ENCODE assay signal across 8 cellular contexts in the genomic region with DNA sequence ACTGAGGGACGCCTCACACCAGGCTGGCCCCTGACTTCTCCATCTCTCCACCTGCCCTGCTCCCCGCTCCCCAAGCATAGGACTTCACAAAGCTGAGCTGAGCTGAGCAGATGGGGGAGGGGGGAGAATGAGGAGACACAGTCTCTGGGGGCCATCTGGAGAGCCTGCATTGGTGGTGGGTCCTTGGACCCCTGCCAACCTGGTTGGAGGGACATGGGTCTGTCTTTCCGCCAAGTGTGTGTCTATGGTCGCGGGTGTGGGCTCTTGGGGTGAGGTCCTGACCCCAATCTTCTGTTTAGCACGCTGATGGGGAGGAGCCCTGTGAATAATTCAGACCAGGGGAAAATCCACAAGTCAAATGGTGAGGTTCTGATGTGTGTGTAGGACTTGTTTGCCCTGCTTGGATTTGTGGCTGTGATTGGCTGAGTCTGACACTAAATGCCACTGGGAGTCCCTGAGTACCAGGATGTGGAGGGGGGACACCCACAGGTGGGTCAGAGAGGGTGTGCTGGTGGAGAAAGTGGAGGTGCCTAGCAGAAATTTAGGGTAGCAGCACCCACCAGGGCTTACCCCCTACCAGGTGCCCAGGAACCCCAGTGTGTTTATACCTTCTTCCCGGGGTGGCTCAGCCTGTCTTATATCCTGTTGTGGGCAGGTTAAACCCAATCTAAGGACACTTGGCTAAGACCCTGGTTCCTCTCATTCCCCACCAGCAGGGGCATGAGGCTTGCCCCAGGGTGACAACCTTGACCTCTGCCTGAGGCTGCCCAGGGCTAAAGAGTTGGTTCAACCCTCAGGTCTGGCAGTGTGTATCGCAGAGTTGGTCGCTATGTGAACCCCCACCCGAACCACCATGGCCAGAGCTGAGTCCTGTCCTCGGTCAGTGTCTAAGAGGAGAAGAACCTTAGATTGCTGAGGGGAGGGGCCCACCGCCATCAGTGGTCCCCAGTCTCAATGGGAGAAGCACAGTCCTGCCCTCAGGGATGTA. TPM values are rescaled to one million over a fixed set of nuclear protein-coding genes. Genes with fewer than 3 reads are reported as not detected.
DNase-seq lines count a peak whose midpoint lies in the region; ATAC-seq and TF ChIP-seq lines count a peak whose summit lies in the region.

No MANE protein-coding gene starts in this region.

- DNase-seq in activated CD4-positive, alpha-beta T cell treated with anti-CD3 and anti-CD28 coated beads for 4 hours, result peak; percentile 53 to 58
- no peak for DNase-seq in activated CD4-positive, alpha-beta T cell treated with anti-CD3 and anti-CD28 coated beads, Interleukin-2, amount 50 U/mL, for 1 hour
- peak; percentile 77 for DNase-seq in activated CD8-positive, alpha-beta memory T cell treated with anti-CD3 and anti-CD28 coated beads, Interleukin-2, amount 10 ng/mL, durations not matched to agents 7 days and 5 days
- no peak for DNase-seq in right lobe of liver
- no peak for DNase-seq in thoracic aorta (ENCODE audit: low spot score)
- no peak for DNase-seq in sciatic nerve (ENCODE audit: low spot score)
- no peak for DNase-seq in trophoblast cell
- DNase-seq in iPS-NIHi7 (ENCODE audit: extremely low spot score), result no peak

- H3K4me2 ChIP-seq in trophoblast cell (ENCODE audit: low read length), result no peak overlapping the region

- no peak overlapping the region for H3K9ac ChIP-seq in trophoblast cell (ENCODE audit: low read length)

- TF ChIP-seq POLR2A in right lobe of liver (IDR thresholded peaks at IDR 0.05), result no peak

- H3K4me3 Mint-ChIP-seq in activated CD8-positive, alpha-beta memory T cell treated with anti-CD3 and anti-CD28 coated beads, Interleukin-2, amount 10 ng/mL, durations not matched to agents 7 days and 5 days, result peak overlapping the region; percentile 93

- H4K91ac ChIP-seq in trophoblast cell (ENCODE audit: low read depth, low read length), result no peak overlapping the region

- H3K9me3 ChIP-seq in right lobe of liver, result no peaks in the 10 kb centered on the region
- no peaks in the 10 kb centered on the region for H3K9me3 ChIP-seq in thoracic aorta
- peaks cover 3% of the 10 kb centered on the region for H3K9me3 ChIP-seq in trophoblast cell (ENCODE audit: insufficient read depth, low read depth, low read length)

- H3K4me1 ChIP-seq in right lobe of liver, result no peaks in the 10 kb centered on the region
- peaks cover 0 to 12% of the 10 kb centered on the region in 2 donors for H3K4me1 ChIP-seq in thoracic aorta (ENCODE audit: control insufficient read depth in 1 of 2, low read depth in 2 of 2)
- H3K4me1 ChIP-seq in trophoblast cell (ENCODE audit: control insufficient read depth in 1 of 2, insufficient read depth in 2 of 2, low read length in 2 of 2), result peaks cover 7 to 8% of the 10 kb centered on the region in 2 experiments

- H3K79me2 ChIP-seq in trophoblast cell (ENCODE audit: control insufficient read depth, insufficient read depth, low read length, poor library complexity), result no peaks in the 10 kb centered on the region

- H3K36me3 ChIP-seq in right lobe of liver (no peaks in the 10 kb centered on the region), thoracic aorta (no peaks in the 10 kb centered on the region), trophoblast cell (ENCODE audit: control insufficient read depth in 1 of 2, insufficient read depth in 2 of 2, low read length in 2 of 2) (no peaks in the 10 kb centered on the region)

- peaks cover 49% of the 10 kb centered on the region for H3K4me1 Mint-ChIP-seq in activated CD8-positive, alpha-beta memory T cell treated with anti-CD3 and anti-CD28 coated beads, Interleukin-2, amount 10 ng/mL, durations not matched to agents 7 days and 5 days

- peak; percentile 2 for ATAC-seq in activated CD8-positive, alpha-beta memory T cell treated with anti-CD3 and anti-CD28 coated beads, Interleukin-2, amount 10 ng/mL, durations not matched to agents 7 days and 5 days
- ATAC-seq in right lobe of liver (no peak), thoracic aorta (ENCODE audit: insufficient number of reproducible peaks, low FRiP score, low read depth) (no peak), sciatic nerve (no peak)

- H3K18ac ChIP-seq in trophoblast cell (ENCODE audit: low read length), result no peak overlapping the region

- peak overlapping the region in 1 of 3 donors; percentile 56 for H3K4me3 ChIP-seq in right lobe of liver
- peak overlapping the region; percentile 70 for H3K4me3 ChIP-seq in thoracic aorta
- no peak overlapping the region for H3K4me3 ChIP-seq in trophoblast cell (ENCODE audit: low read depth, low read length)

- CTCF ChIA-PET in activated CD8-positive, alpha-beta memory T cell treated with anti-CD3 and anti-CD28 coated beads, Interleukin-2, amount 10 ng/mL, durations not matched to agents 7 days and 5 days (lab: Charles Lee), result interaction anchor here (0.6 to 12.6 kb wide), 11 partner anchors 11 to 161 kb away, joined by 3 to 386 read pairs (median 17); a partner anchor contains a TSS

- H2BK12ac ChIP-seq in trophoblast cell (ENCODE audit: low read length), result no peak overlapping the region

- no peak overlapping the region for H3K23ac ChIP-seq in trophoblast cell (ENCODE audit: low read length)

- H3K36me3 Mint-ChIP-seq in activated CD8-positive, alpha-beta memory T cell treated with anti-CD3 and anti-CD28 coated beads, Interleukin-2, amount 10 ng/mL, durations not matched to agents 7 days and 5 days, result peaks cover 57% of the 10 kb centered on the region

- H3K27me3 ChIP-seq in right lobe of liver (no peaks in the 10 kb centered on the region), thoracic aorta (replicated peaks; ENCODE audit: insufficient read depth) (no peaks in the 10 kb centered on the region), trophoblast cell (ENCODE audit: insufficient read depth, low read length) (peaks cover 40% of the 10 kb centered on the region)

- H3K9me3 Mint-ChIP-seq in activated CD8-positive, alpha-beta memory T cell treated with anti-CD3 and anti-CD28 coated beads, Interleukin-2, amount 10 ng/mL, durations not matched to agents 7 days and 5 days (ENCODE audit: low read depth), result no peaks in the 10 kb centered on the region

- H3K27me3 Mint-ChIP-seq in activated CD8-positive, alpha-beta memory T cell treated with anti-CD3 and anti-CD28 coated beads, Interleukin-2, amount 10 ng/mL, durations not matched to agents 7 days and 5 days, result no peaks in the 10 kb centered on the region

- H2AFZ ChIP-seq in trophoblast cell (ENCODE audit: insufficient read depth, low read length, poor library complexity), result no peak overlapping the region

- WGBS in right lobe of liver (ENCODE audit: insufficient coverage, low coverage, low lambda C conversion rate, missing lambda C conversion rate), result 71% methylated on average over 4 of the region's 12 CpGs
- no CpG with 5 or more reads among the region's 12 CpGs for WGBS in trophoblast cell (ENCODE audit: extremely low coverage, insufficient coverage, insufficient read length)

- no peak overlapping the region for H2AK5ac ChIP-seq in trophoblast cell (ENCODE audit: low read length)

- no peak overlapping the region for H3K14ac ChIP-seq in trophoblast cell (ENCODE audit: low read length)

- H4K12ac ChIP-seq in trophoblast cell (ENCODE audit: low read depth, low read length), result no peak overlapping the region

- H4K8ac ChIP-seq in trophoblast cell (ENCODE audit: low read depth, low read length), result no peak overlapping the region

- H3K4ac ChIP-seq in trophoblast cell (ENCODE audit: low read depth, low read length), result no peak overlapping the region

- intact Hi-C loops in right lobe of liver (cut with DNase I), result loop anchor here in 1 of 2 donors (10.0 kb wide), 1 partner anchor 161 kb away; no protein-coding TSS in a partner anchor
- intact Hi-C loops in sciatic nerve (cut with DNase I), result loop anchor here (5.0 kb wide), 1 partner anchor 163 kb away; no protein-coding TSS in a partner anchor

- no peak overlapping the region for H2BK120ac ChIP-seq in trophoblast cell (ENCODE audit: insufficient read depth, low read length, poor library complexity)

- H2BK5ac ChIP-seq in trophoblast cell (ENCODE audit: low read depth, low read length, poor library complexity), result no peak overlapping the region

- no peaks in the 10 kb centered on the region for H3K79me1 ChIP-seq in trophoblast cell (ENCODE audit: low read length)

- TF ChIP-seq CTCF in right lobe of liver (IDR thresholded peaks at IDR 0.05) (no peak), thoracic aorta (IDR thresholded peaks at IDR 0.05) (no peak)

- peak overlapping the region in 2 of 3 donors; percentile 54 to 60 for H3K27ac ChIP-seq in right lobe of liver
- no peak overlapping the region for H3K27ac ChIP-seq in thoracic aorta
- H3K27ac ChIP-seq in trophoblast cell (ENCODE audit: low read depth, low read length), result no peak overlapping the region

- H3K27ac Mint-ChIP-seq in activated CD8-positive, alpha-beta memory T cell treated with anti-CD3 and anti-CD28 coated beads, Interleukin-2, amount 10 ng/mL, durations not matched to agents 7 days and 5 days, result peak overlapping the region; percentile 100

RNA-seq across cellular contexts. Expression of a gene that starts 2.1 kb away (rescaled TPM):
- 100 to 1,000 TPM; 482 to 504 TPM for total RNA-seq in activated CD8-positive, alpha-beta memory T cell treated with anti-CD3 and anti-CD28 coated beads, Interleukin-2, amount 10 ng/mL, durations not matched to agents 7 days and 5 days
- 1 to 10 TPM; 3.7 to 10.0 (median 5.1) TPM for total RNA-seq in right lobe of liver
- total RNA-seq in thoracic aorta, result 10 to 100 TPM; 31.4 to 37.2 TPM
- 39.6 TPM for total RNA-seq in sciatic nerve
- polyA plus RNA-seq in trophoblast cell (2013), result 2.4 and 2.8 TPM in 2 replicates

RNA-seq across cellular contexts. Expression of a gene that starts 38.1 kb away (rescaled TPM):
- under 1 TPM; 0.23 to 0.49 TPM for total RNA-seq in activated CD8-positive, alpha-beta memory T cell treated with anti-CD3 and anti-CD28 coated beads, Interleukin-2, amount 10 ng/mL, durations not matched to agents 7 days and 5 days
- total RNA-seq in right lobe of liver (not detected), thoracic aorta (not detected), sciatic nerve (not detected)
- not detected in 2 replicates for polyA plus RNA-seq in trophoblast cell (2013)

Comparison
In these comparisons a context has a peak if more than half of its experiments do, and no peak if none do; other contexts are left out.
1. DNase-seq: peak in activated CD4-positive, alpha-beta T cell treated with anti-CD3 and anti-CD28 coated beads for 4 hours (2 of 2) and activated CD8-positive, alpha-beta memory T cell treated with anti-CD3 and anti-CD28 coated beads, Interleukin-2, amount 10 ng/mL, durations not matched to agents 7 days and 5 days (single experiment); none in activated CD4-positive, alpha-beta T cell treated with anti-CD3 and anti-CD28 coated beads, Interleukin-2, amount 50 U/mL, for 1 hour (single experiment), right lobe of liver (0 of 3), thoracic aorta (single experiment), sciatic nerve (single experiment), trophoblast cell (0 of 2) and iPS-NIHi7 (single experiment).
2. H3K27ac ChIP-seq: peak in right lobe of liver (2 of 3); none in thoracic aorta (0 of 2) and trophoblast cell (single experiment).
3. RNA of a gene that starts 2.1 kb away (total RNA-seq): 482 to 504 TPM in activated CD8-positive, alpha-beta memory T cell treated with anti-CD3 and anti-CD28 coated beads, Interleukin-2, amount 10 ng/mL, durations not matched to agents 7 days and 5 days; 39.6 TPM in sciatic nerve (single experiment), 31.4 to 37.2 TPM in thoracic aorta and 3.7 to 10.0 TPM in right lobe of liver; every median in the first group is over 10 times any median in the second.